ENCODE assay signal across 13 cellular contexts in the genomic region with DNA sequence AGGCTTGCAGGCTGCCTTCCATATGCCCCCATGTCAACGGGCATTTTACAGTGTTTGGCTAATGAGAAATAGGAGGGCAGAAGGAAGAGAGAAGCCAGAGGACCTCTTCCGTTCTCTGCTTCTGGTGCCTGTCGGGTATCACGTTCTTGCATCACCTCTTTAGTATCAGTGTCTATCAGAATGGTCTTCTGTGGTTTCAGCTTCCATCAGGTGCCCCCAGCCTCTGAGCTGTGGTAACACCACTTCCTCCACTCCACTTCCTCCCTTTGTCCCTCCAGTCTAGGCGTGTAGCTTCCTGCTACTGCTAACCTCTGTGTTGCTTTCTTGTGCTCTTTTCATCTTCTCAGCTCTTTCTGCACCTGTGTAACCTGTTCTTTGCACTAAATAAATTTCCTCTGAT. TPM values are rescaled to one million over a fixed set of nuclear protein-coding genes. Genes with fewer than 3 reads are reported as not detected.
DNase-seq lines count a peak whose midpoint lies in the region; ATAC-seq, FAIRE-seq and TF ChIP-seq lines count a peak whose summit lies in the region.
"Had no signal": no experiment of that assay in that cellular context is flagged by ENCODE, and none has a peak within 500 bp of the region (broad histone marks: within the 10 kb centered on the region; RNA-seq: fewer than 3 reads in every experiment).

No MANE protein-coding gene starts in this region.

- peak; percentile 33 to 94 (median 86) for DNase-seq in CD4-positive, CD25-positive, alpha-beta regulatory T cell
- peak; percentile 99 for DNase-seq in Jurkat, Clone E6-1 (ENCODE audit: low read depth, low spot score)
- DNase-seq in UCSD-AML1 (lab: John Stamatoyannopoulos, UW; ENCODE audit: unreplicated experiment) (peak; percentile 81), kidney (no peak), esophagus squamous epithelium (lab: John Stamatoyannopoulos, UW) (no peak), mucosa of gallbladder (ENCODE audit: low spot score) (no peak)
- DNase-seq in effector memory CD8-positive, alpha-beta T cell, result peak; percentile 48 to 51 (median 49)
- DNase-seq: hypothalamus, NCI-H748 treated with DMSO at 0.1 percent for 48 hours had no signal

- H3K9me3 ChIP-seq in CD4-positive, CD25-positive, alpha-beta regulatory T cell (ENCODE audit: control insufficient read depth in 2 of 2, low read length in 2 of 2), result peaks cover 3 to 7% of the 10 kb centered on the region in 2 experiments
- H3K9me3 ChIP-seq in kidney (ENCODE audit: control insufficient read depth in 1 of 2, low read length in 2 of 2), result peaks cover 2 to 7% of the 10 kb centered on the region in 2 donors
- H3K9me3 ChIP-seq in esophagus squamous epithelium, result no peaks in the 10 kb centered on the region

- TF ChIP-seq CTCF in kidney (IDR thresholded peaks at IDR 0.05; ENCODE audit: borderline replicate concordance, extremely low read depth, insufficient read depth) (no peak), esophagus squamous epithelium (IDR thresholded peaks at IDR 0.05) (no peak)

- no peak for TF ChIP-seq POLR2A in esophagus squamous epithelium (IDR thresholded peaks at IDR 0.05)

- peak overlapping the region; percentile 54 for H3K4me3 ChIP-seq in CD4-positive, CD25-positive, alpha-beta regulatory T cell (ENCODE audit: low read depth, low read length)
- H3K4me3 ChIP-seq in Jurkat, Clone E6-1 (ENCODE audit: low read length), result no peak overlapping the region
- H3K4me3 ChIP-seq in kidney (ENCODE audit: low read length in 2 of 2), result no peak overlapping the region
- no peak overlapping the region for H3K4me3 ChIP-seq in esophagus squamous epithelium
- H3K4me3 ChIP-seq: tibial nerve had no signal

- peak overlapping the region; percentile 14 for H3K27ac ChIP-seq in CD4-positive, CD25-positive, alpha-beta regulatory T cell (ENCODE audit: insufficient read depth, low read length, poor library complexity, severe bottlenecking)
- H3K27ac ChIP-seq in kidney (ENCODE audit: low read depth in 2 of 2, low read length in 2 of 2) (no peak overlapping the region), esophagus squamous epithelium (no peak overlapping the region)
- H3K27ac ChIP-seq: tibial nerve had no signal

- peaks cover 0 to 9% (median 1%) of the 10 kb centered on the region in 7 donors for H3K9me3 Mint-ChIP-seq in CD4-positive, CD25-positive, alpha-beta regulatory T cell
- H3K9me3 Mint-ChIP-seq in effector memory CD8-positive, alpha-beta T cell, result peaks cover 0 to under 1% of the 10 kb centered on the region in 2 donors

- H3K36me3 ChIP-seq in CD4-positive, CD25-positive, alpha-beta regulatory T cell (ENCODE audit: control insufficient read depth, insufficient read depth, low read length), result no peaks in the 10 kb centered on the region
- H3K36me3 ChIP-seq in kidney (ENCODE audit: control insufficient read depth in 1 of 2, insufficient read depth in 2 of 2, low read length in 2 of 2) (no peaks in the 10 kb centered on the region), esophagus squamous epithelium (no peaks in the 10 kb centered on the region)
- H3K36me3 ChIP-seq: tibial nerve had no signal

- H3K4me1 Mint-ChIP-seq in CD4-positive, CD25-positive, alpha-beta regulatory T cell, result peaks cover 10 to 39% (median 35%) of the 10 kb centered on the region in 4 donors
- peaks cover 16 to 17% of the 10 kb centered on the region in 2 donors for H3K4me1 Mint-ChIP-seq in effector memory CD8-positive, alpha-beta T cell (ENCODE audit: low read depth in 2 of 2)

- 54 to 56% methylated on average over 5 of the region's 5 CpGs for WGBS in esophagus squamous epithelium, 2 donors

- H3K4me3 Mint-ChIP-seq in CD4-positive, CD25-positive, alpha-beta regulatory T cell, result peak overlapping the region; percentile 17 to 87 (median 64)
- H3K4me3 Mint-ChIP-seq in effector memory CD8-positive, alpha-beta T cell, result peak overlapping the region; percentile 53 to 59

- H3K27me3 ChIP-seq in CD4-positive, CD25-positive, alpha-beta regulatory T cell (ENCODE audit: control insufficient read depth, insufficient read depth, low read length), result peaks cover 2% of the 10 kb centered on the region
- H3K27me3 ChIP-seq in esophagus squamous epithelium, result peaks cover 0 to 59% (median 0%) of the 10 kb centered on the region in 4 donors
- H3K27me3 ChIP-seq: tibial nerve had no signal

- no peak overlapping the region for H3K9ac ChIP-seq in kidney (ENCODE audit: low read length in 2 of 2)

- peak overlapping the region; percentile 57 to 74 (median 67) for H3K27ac Mint-ChIP-seq in CD4-positive, CD25-positive, alpha-beta regulatory T cell
- H3K27ac Mint-ChIP-seq in effector memory CD8-positive, alpha-beta T cell, result no peak overlapping the region

- FAIRE-seq in kidney (lab: Jason Lieb, UNC), result no peak

- no peaks in the 10 kb centered on the region for H3K27me3 Mint-ChIP-seq in CD4-positive, CD25-positive, alpha-beta regulatory T cell
- peaks cover 8 to 12% of the 10 kb centered on the region in 2 donors for H3K27me3 Mint-ChIP-seq in effector memory CD8-positive, alpha-beta T cell

- ATAC-seq in CD4-positive, CD25-positive, alpha-beta regulatory T cell (ENCODE audit: low read depth in 2 of 2), result peak; percentile 98 to 99
- ATAC-seq in effector memory CD8-positive, alpha-beta T cell (replicated peaks), result peak; percentile 99
- ATAC-seq in HG02884 (IDR thresholded peaks at IDR 0.05; ENCODE audit: unreplicated experiment), result no peak

- H3K4me1 ChIP-seq in CD4-positive, CD25-positive, alpha-beta regulatory T cell (ENCODE audit: control insufficient read depth, insufficient read depth, low read length, poor library complexity, severe bottlenecking), result peaks cover 24% of the 10 kb centered on the region
- H3K4me1 ChIP-seq in kidney (ENCODE audit: control insufficient read depth in 1 of 2, insufficient read depth in 1 of 2, low read depth in 1 of 2, low read length in 2 of 2) (no peaks in the 10 kb centered on the region), esophagus squamous epithelium (no peaks in the 10 kb centered on the region)
- H3K4me1 ChIP-seq: tibial nerve had no signal

- intact Hi-C loops in kidney (cut with DNase I), result no loop called here
- intact Hi-C loops in esophagus squamous epithelium (cut with DNase I), result no loop called here

- H3K36me3 Mint-ChIP-seq in CD4-positive, CD25-positive, alpha-beta regulatory T cell, result no peaks in the 10 kb centered on the region
- peaks cover 7% of the 10 kb centered on the region for H3K36me3 Mint-ChIP-seq in effector memory CD8-positive, alpha-beta T cell (ENCODE audit: insufficient read depth)

RNA-seq across cellular contexts. Expression of gene FOXB1, which starts 27.6 kb away (rescaled TPM):
- 4.0 TPM for total RNA-seq in CD4-positive, CD25-positive, alpha-beta regulatory T cell
- 1 to 10 TPM in 2 of 4 donors, under 1 TPM in 2; 0.46 to 1.8 (median 0.94) TPM for polyA plus RNA-seq in CD4-positive, CD25-positive, alpha-beta regulatory T cell
- 2.4 TPM for polyA plus RNA-seq in Jurkat, Clone E6-1 (2012; ENCODE audit: insufficient read depth, insufficient read length)
- total RNA-seq in kidney (not detected), esophagus squamous epithelium (not detected), mucosa of gallbladder (not detected)
- not detected for polyA plus RNA-seq in kidney (ENCODE audit: insufficient read depth, low read depth, low replicate concordance)
- total RNA-seq: dermis microvascular lymphatic vessel endothelial cell, myocyte, tibial nerve had no signal

Comparison
In these comparisons a context has a peak if more than half of its experiments do, and no peak if none do; other contexts are left out.
1. DNase-seq: peak in CD4-positive, CD25-positive, alpha-beta regulatory T cell (3 of 3), Jurkat, Clone E6-1 (single experiment), UCSD-AML1 (single experiment) and effector memory CD8-positive, alpha-beta T cell (3 of 3); none in kidney (single experiment), esophagus squamous epithelium (single experiment) and mucosa of gallbladder (single experiment).
2. H3K27ac Mint-ChIP-seq: peak in CD4-positive, CD25-positive, alpha-beta regulatory T cell (3 of 3); none in effector memory CD8-positive, alpha-beta T cell (0 of 2).